In the genomic region with DNA sequence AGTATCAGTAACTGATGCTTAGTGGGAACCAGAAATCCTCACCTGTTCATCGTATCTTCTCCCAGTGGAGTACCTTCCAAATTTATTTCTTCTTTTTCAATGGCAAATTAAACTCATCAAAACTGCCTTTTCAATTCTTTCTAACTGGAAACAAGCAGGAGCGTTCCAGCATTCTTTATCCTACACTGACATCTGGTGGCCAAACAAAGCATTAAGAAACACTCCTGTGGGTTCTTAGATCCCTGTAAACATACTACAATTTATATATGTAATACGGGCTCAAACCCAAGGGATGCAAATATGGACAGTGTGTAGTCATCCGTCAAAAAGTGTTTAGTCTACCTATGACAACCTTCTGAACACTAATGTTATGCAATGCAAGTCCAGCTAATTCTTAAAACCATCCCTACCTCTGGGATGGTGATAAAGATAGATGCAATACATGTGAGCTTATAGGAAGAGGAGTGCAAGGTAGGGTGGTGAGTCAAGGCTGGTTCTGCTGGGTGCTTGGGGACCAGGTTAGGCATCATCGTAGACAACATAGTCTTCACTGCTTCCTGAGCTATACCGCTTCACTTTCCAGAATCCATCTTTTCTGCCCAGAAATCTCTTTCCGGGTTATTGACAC, we compare ENCODE assay signal across 8 cellular contexts.
A peak's percentile ranks its signal among the peaks of the same experiment; 100 is the strongest.
DNase-seq lines count a peak whose midpoint lies in the region; ATAC-seq, FAIRE-seq and TF ChIP-seq lines count a peak whose summit lies in the region.

No MANE protein-coding gene starts in this region.

- ATAC-seq in CD4-positive, CD25-positive, alpha-beta regulatory T cell (ENCODE audit: low read depth in 2 of 2): no peak
- ATAC-seq in HG03066 (IDR thresholded peaks at IDR 0.05; ENCODE audit: low read depth, unreplicated experiment) (peak; percentile 56), GM12878 (peak; percentile 84), left lung (peak; percentile 76), GM19467 (IDR thresholded peaks at IDR 0.05; ENCODE audit: unreplicated experiment) (no peak)

- H3K36me3 ChIP-seq in CD4-positive, CD25-positive, alpha-beta regulatory T cell (ENCODE audit: control insufficient read depth, insufficient read depth, low read length): no peaks in the 10 kb centered on the region
- no peaks in the 10 kb centered on the region for H3K36me3 ChIP-seq in GM12878 (ENCODE audit: control insufficient read depth in 2 of 2, insufficient read depth in 2 of 2, low read length in 1 of 2)
- H3K36me3 ChIP-seq in left lung: no peaks in the 10 kb centered on the region

- H3K9ac ChIP-seq in GM12878 (ENCODE audit: control insufficient read depth, insufficient read depth, low read length): no peak overlapping the region

- no peak overlapping the region for H2AFZ ChIP-seq in GM12878 (ENCODE audit: control insufficient read depth, low read depth, low read length)

- TF ChIP-seq EP300 in GM12878 (IDR thresholded peaks at IDR 0.05; ENCODE audit: borderline replicate concordance in 1 of 2, control insufficient read depth in 1 of 2, low read depth in 2 of 2, low read length in 2 of 2): no peak

- H3K27me3 Mint-ChIP-seq in CD4-positive, CD25-positive, alpha-beta regulatory T cell: no peaks in the 10 kb centered on the region

- no peaks in the 10 kb centered on the region for H3K9me3 ChIP-seq in CD4-positive, CD25-positive, alpha-beta regulatory T cell (ENCODE audit: control insufficient read depth in 2 of 2, low read length in 2 of 2)
- H3K9me3 ChIP-seq in GM12878 (replicated peaks; ENCODE audit: control insufficient read depth, insufficient read depth, low read length) (no peaks in the 10 kb centered on the region), left lung (no peaks in the 10 kb centered on the region)

- no peaks in the 10 kb centered on the region for H3K79me2 ChIP-seq in GM12878 (ENCODE audit: control insufficient read depth, insufficient read depth, low read length)

- SMC1A ChIA-PET in GM12878 (lab: Charles Lee; ENCODE audit: uncharacterized antibody, unreplicated experiment): interaction anchor here (1.4 kb wide), 1 partner anchor 680 kb away, joined by 3 read pairs; no protein-coding TSS in a partner anchor

- TF ChIP-seq RAD21 in GM12878 (IDR thresholded peaks at IDR 0.05; ENCODE audit: insufficient read depth, low read depth, low read length): peak; percentile 96

- FAIRE-seq in GM12878 (lab: Jason Lieb, UNC): peak; percentile 47

- no peak overlapping the region for H3K4me2 ChIP-seq in GM12878 (ENCODE audit: control insufficient read depth, insufficient read depth)

- no peaks in the 10 kb centered on the region for H3K27me3 ChIP-seq in CD4-positive, CD25-positive, alpha-beta regulatory T cell (ENCODE audit: control insufficient read depth, insufficient read depth, low read length)
- H3K27me3 ChIP-seq in GM12878 (replicated peaks in 1 of 2; ENCODE audit: control insufficient read depth in 2 of 2, insufficient read depth in 2 of 2, low read length in 1 of 2): no peaks in the 10 kb centered on the region
- H3K27me3 ChIP-seq in left lung: no peaks in the 10 kb centered on the region

- no peaks in the 10 kb centered on the region for H3K4me1 Mint-ChIP-seq in CD4-positive, CD25-positive, alpha-beta regulatory T cell

- WGBS in GM12878 (ENCODE audit: insufficient coverage, insufficient replicate concordance, low lambda C conversion rate, missing lambda C conversion rate): 30% methylated on average over 7 of the region's 7 CpGs

- POLR2A ChIA-PET in GM12878 (lab: Charles Lee): no interaction called here

- H3K27ac Mint-ChIP-seq in CD4-positive, CD25-positive, alpha-beta regulatory T cell: no peak overlapping the region

- RAD21 ChIA-PET in GM12878 (lab: Charles Lee; ENCODE audit: unreplicated experiment): interaction anchor here (0.9 kb wide), 1 partner anchor 847 kb away, joined by 3 read pairs; no protein-coding TSS in a partner anchor

- H3K4me1 ChIP-seq in CD4-positive, CD25-positive, alpha-beta regulatory T cell (ENCODE audit: control insufficient read depth, insufficient read depth, low read length, poor library complexity, severe bottlenecking): no peaks in the 10 kb centered on the region
- no peaks in the 10 kb centered on the region for H3K4me1 ChIP-seq in GM12878 (ENCODE audit: control insufficient read depth, insufficient read depth, low read length)
- no peaks in the 10 kb centered on the region for H3K4me1 ChIP-seq in left lung

- peak; percentile 50; the same call in 1 of the 2 replicates for TF ChIP-seq CTCF in GM12875 (IDR thresholded peaks at IDR 0.05; ENCODE audit: borderline replicate concordance, insufficient read depth, low read depth, low read length)
- peak; percentile 53 to 82 (median 54); a peak in 5 of 6 replicates for TF ChIP-seq CTCF in GM12878 (IDR thresholded peaks at IDR 0.05 in 2 of 3, conservative IDR thresholded peaks at IDR 0.05 in 1 of 3; ENCODE audit: control insufficient read depth in 2 of 3, extremely low read depth in 1 of 3, insufficient read depth in 1 of 3, low read depth in 3 of 3, low read length in 3 of 3)
- TF ChIP-seq CTCF in left lung (IDR thresholded peaks at IDR 0.05): peak; percentile 48 to 54

- no peak overlapping the region for H3K27ac ChIP-seq in CD4-positive, CD25-positive, alpha-beta regulatory T cell (ENCODE audit: insufficient read depth, low read length, poor library complexity, severe bottlenecking)
- no peak overlapping the region for H3K27ac ChIP-seq in GM12878 (ENCODE audit: control insufficient read depth, insufficient read depth)
- H3K27ac ChIP-seq in left lung: no peak overlapping the region

- TF ChIP-seq POLR2A in GM12878 (IDR thresholded peaks at IDR 0.05; ENCODE audit: low read depth, low read length): no peak

- in situ Hi-C loops in GM12878 (cut with MboI): loop anchor here (10.0 kb wide), 1 partner anchor 663 kb away; no protein-coding TSS in a partner anchor

- CTCF ChIA-PET in GM12878 (lab: Yijun Ruan, JAX): interaction anchor here (0.6 to 2.3 kb wide), 3 partner anchors 11 to 653 kb away, joined by 3 to 22 read pairs (median 4); no protein-coding TSS in a partner anchor

- no peak overlapping the region for H3K4me3 Mint-ChIP-seq in CD4-positive, CD25-positive, alpha-beta regulatory T cell

- H3K9me3 Mint-ChIP-seq in CD4-positive, CD25-positive, alpha-beta regulatory T cell: peaks cover 0 to 5% (median 0%) of the 10 kb centered on the region in 7 donors

- no TSS peak for BruUV-seq in GM12878 (replicated peaks; lab: Mats Ljungman, UMichigan)

- peak in 2 of 3 donors; percentile 12 to 47 for DNase-seq in CD4-positive, CD25-positive, alpha-beta regulatory T cell
- DNase-seq in NCI-H510A (lab: John Stamatoyannopoulos, UW) (peak; percentile 1), GM12878 (ENCODE audit: low read depth, low spot score) (peak; percentile 9), left lung (no peak)
- DNase-seq in activated CD4-positive, CD25-positive, alpha-beta regulatory T cell (lab: John Stamatoyannopoulos, UW): no peak

- intact Hi-C loops in GM12878 (cut with micrococcal nuclease; ENCODE audit: unreplicated experiment): loop anchor here (2.0 to 10.0 kb wide), 4 partner anchors 653 to 896 kb away; no protein-coding TSS in a partner anchor
- intact Hi-C loops in left lung (cut with DNase I): no loop called here

- H3K4me3 ChIP-seq in CD4-positive, CD25-positive, alpha-beta regulatory T cell (ENCODE audit: low read depth, low read length): no peak overlapping the region
- H3K4me3 ChIP-seq in GM12875 (ENCODE audit: low read depth, low read length) (no peak overlapping the region), GM12878 (no peak overlapping the region), left lung (no peak overlapping the region)

- no peaks in the 10 kb centered on the region for H3K36me3 Mint-ChIP-seq in CD4-positive, CD25-positive, alpha-beta regulatory T cell

- H4K20me1 ChIP-seq in GM12878 (ENCODE audit: control insufficient read depth, insufficient read depth): no peaks in the 10 kb centered on the region

TF ChIP-seq in GM12878, 131 proteins besides CTCF, POLR2A, EP300 and RAD21 (continues in another document):
- TF ChIP-seq PRDM15 (CRISPR knock-in tag; IDR thresholded peaks at IDR 0.05) (no peak), SMC3 (IDR thresholded peaks at IDR 0.05; ENCODE audit: borderline replicate concordance, low read length) (peak; percentile 80; the same call in 1 of the 2 replicates), CBFB (IDR thresholded peaks at IDR 0.05; ENCODE audit: low read depth) (no peak), JUND (IDR thresholded peaks at IDR 0.05; ENCODE audit: low read depth, low read length) (no peak), HDAC2 (IDR thresholded peaks at IDR 0.05) (no peak)

Comparison
In these comparisons a context has a peak if more than half of its experiments do, and no peak if none do; other contexts are left out.
1. ATAC-seq: peak in HG03066 (single experiment), GM12878 (single experiment) and left lung (single experiment); none in CD4-positive, CD25-positive, alpha-beta regulatory T cell (0 of 2) and GM19467 (single experiment).
2. DNase-seq: peak in CD4-positive, CD25-positive, alpha-beta regulatory T cell (2 of 3), NCI-H510A (single experiment) and GM12878 (single experiment); none in left lung (0 of 2) and activated CD4-positive, CD25-positive, alpha-beta regulatory T cell (0 of 4).
3. Peak in every context shown above with its lines, with median percentiles within 50 percentile points of each other: CTCF ChIP-seq.